In the genomic region with DNA sequence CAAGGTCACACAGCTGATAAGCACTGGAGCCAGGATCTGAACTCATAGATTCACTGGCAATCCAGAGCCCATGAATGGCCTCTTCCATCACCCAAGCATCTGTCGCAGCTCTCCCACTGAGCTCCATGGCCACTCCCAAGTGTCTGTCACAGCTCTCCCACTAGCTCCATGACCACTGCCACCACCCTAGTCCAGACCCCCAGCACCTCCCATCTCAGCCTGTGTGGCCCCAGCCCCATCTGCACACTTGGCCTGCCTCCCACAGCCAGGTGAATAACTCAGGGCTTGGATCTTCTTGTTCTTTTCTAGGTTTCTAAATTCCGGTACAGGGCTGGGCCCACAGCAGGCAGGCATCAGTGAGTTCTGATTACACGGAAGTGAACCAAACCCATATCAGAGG, we compare ENCODE assay signal across 25 cellular contexts.
"Had no signal": no experiment of that assay in that cellular context is flagged by ENCODE, and none has a peak within 500 bp of the region (broad histone marks: within the 10 kb centered on the region; RNA-seq: fewer than 3 reads in every experiment).

No MANE protein-coding gene starts in this region.

- H3K36me3 ChIP-seq: colonic mucosa, gastrocnemius medialis, pancreas, right atrium auricular region, stomach, thyroid gland, vagina had no signal

- FAIRE-seq: keratinocyte, pancreas had no signal

- H3K27me3 Mint-ChIP-seq: dendritic cell treated with granulocyte-macrophage colony-stimulating factor and Interleukin-4, amounts not matched to agents 40 ng/mL and 50 ng/mL, for 4 days had no signal

- H3K36me3 Mint-ChIP-seq: mesothelial cell of epicardium; naive B cell; stimulated activated naive B cell treated with anti-CD40 and anti-IgM and Interleukin-4, amounts not matched to agents 10 μg/mL and 1 μg/mL and 100 μg/mL, for 72 hours had no signal

- H3K27ac Mint-ChIP-seq: dendritic cell treated with granulocyte-macrophage colony-stimulating factor and Interleukin-4, amounts not matched to agents 40 ng/mL and 50 ng/mL, for 4 days; endodermal cell; mesothelial cell of epicardium; nephron; progenitor cell of endocrine pancreas; stimulated activated naive B cell treated with anti-CD40 and anti-IgM and Interleukin-4, amounts not matched to agents 10 μg/mL and 1 μg/mL and 100 μg/mL, for 72 hours had no signal

- H3K4me1 Mint-ChIP-seq: naive B cell; nephron; stimulated activated naive B cell treated with anti-CD40 and anti-IgM and Interleukin-4, amounts not matched to agents 10 μg/mL and 1 μg/mL and 100 μg/mL, for 72 hours had no signal

- H3K9me3 Mint-ChIP-seq: dendritic cell treated with granulocyte-macrophage colony-stimulating factor and Interleukin-4, amounts not matched to agents 40 ng/mL and 50 ng/mL, for 4 days; endodermal cell; mesothelial cell of epicardium; naive B cell; nephron; stimulated activated naive B cell treated with anti-CD40 and anti-IgM and Interleukin-4, amounts not matched to agents 10 μg/mL and 1 μg/mL and 100 μg/mL, for 72 hours had no signal

- ATAC-seq: esophagus mucosa; gastrocnemius medialis; left lobe of liver; mucosa of descending colon; pancreas; stimulated activated naive B cell treated with anti-CD40 and anti-IgM and Interleukin-4, amounts not matched to agents 10 μg/mL and 1 μg/mL and 100 μg/mL, for 72 hours had no signal

- H3K4me3 Mint-ChIP-seq: dendritic cell treated with granulocyte-macrophage colony-stimulating factor and Interleukin-4, amounts not matched to agents 40 ng/mL and 50 ng/mL, for 4 days; endodermal cell; mesothelial cell of epicardium; naive B cell; nephron; stimulated activated naive B cell treated with anti-CD40 and anti-IgM and Interleukin-4, amounts not matched to agents 10 μg/mL and 1 μg/mL and 100 μg/mL, for 72 hours had no signal

- DNase-seq: colonic mucosa; effector CD8-positive, alpha-beta T cell; endodermal cell; gastrocnemius medialis; mesenchymal stem cell; naive B cell; pancreas; stimulated activated CD4-positive, alpha-beta T cell treated with anti-CD3 and anti-CD28 coated beads, Interleukin-15, amount 100 ng/mL, for 24 hours; stimulated activated CD4-positive, alpha-beta T cell treated with anti-CD3 and anti-CD28 coated beads, Interleukin-2, amount 100 ng/mL, for 48 hours; stimulated activated naive B cell treated with anti-CD40 and anti-IgM and Interleukin-4, amounts not matched to agents 10 μg/mL and 1 μg/mL and 100 μg/mL, for 72 hours; stomach; thyroid gland; trophoblast cell had no signal

- H3K4me1 ChIP-seq: colonic mucosa, gastrocnemius medialis, pancreas, right atrium auricular region, stomach, thyroid gland had no signal

- H3K27me3 ChIP-seq: colonic mucosa, gastrocnemius medialis, pancreas, right atrium auricular region, stomach, thyroid gland, vagina had no signal

- H3K27ac ChIP-seq: colonic mucosa, epithelial cell of prostate, gastrocnemius medialis, pancreas, right atrium auricular region, skin epidermis, stomach, thyroid gland, vagina had no signal

- H3K4me3 ChIP-seq: colonic mucosa, gastrocnemius medialis, mucosa of descending colon, pancreas, right atrium auricular region, skin epidermis, stomach, thyroid gland, vagina had no signal

- H3K9me3 ChIP-seq: colonic mucosa, gastrocnemius medialis, mucosa of descending colon, pancreas, right atrium auricular region, stomach, thyroid gland, vagina had no signal
